Comparison of ENCODE assay signal across 12 cellular contexts in the genomic region with DNA sequence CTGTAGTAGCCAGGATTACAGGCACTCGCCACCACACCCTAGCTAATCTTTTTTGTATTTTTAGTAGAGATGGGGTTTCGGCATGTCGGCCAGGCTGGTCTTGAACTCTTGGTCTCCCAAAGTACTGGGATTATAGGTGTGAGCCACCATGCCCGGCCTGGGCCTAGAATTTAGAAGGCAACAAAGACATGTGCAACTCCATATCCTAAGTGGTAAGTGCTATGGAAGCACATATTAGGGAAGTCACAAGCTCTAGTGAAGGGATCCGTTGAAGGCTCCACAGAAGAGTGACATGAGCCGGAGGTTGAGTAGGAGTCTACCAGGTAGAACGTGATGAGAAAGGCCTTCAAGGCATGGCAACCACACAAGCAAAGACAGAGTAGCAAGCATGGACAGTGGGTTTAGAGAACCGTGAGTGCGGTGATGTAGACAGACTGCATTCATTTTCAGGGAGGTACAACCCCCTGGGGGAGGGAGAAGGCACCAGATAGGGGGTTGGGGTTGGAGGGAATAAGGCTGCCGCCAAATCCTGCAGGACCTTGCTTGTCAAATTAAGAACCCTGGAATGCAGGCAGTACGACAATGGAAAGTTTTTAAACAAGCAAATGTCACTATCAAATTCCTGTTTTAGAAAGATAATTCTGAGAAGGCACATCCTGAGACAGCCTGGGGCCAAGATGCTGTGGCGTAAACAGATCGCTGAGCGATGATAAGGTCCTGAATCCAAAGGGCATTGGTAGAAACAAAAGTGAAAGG. TPM values are rescaled to one million over a fixed set of nuclear protein-coding genes. Genes with fewer than 3 reads are reported as not detected.
DNase-seq lines count a peak whose midpoint lies in the region; ATAC-seq and TF ChIP-seq lines count a peak whose summit lies in the region.
"Had no signal": no experiment of that assay in that cellular context is flagged by ENCODE, and none has a peak within 500 bp of the region (broad histone marks: within the 10 kb centered on the region; RNA-seq: fewer than 3 reads in every experiment).

No MANE protein-coding gene starts in this region.

- no peak overlapping the region for H3K9ac ChIP-seq in liver (ENCODE audit: low read depth in 1 of 2, low read length in 2 of 2)

- H3K4me1 ChIP-seq in liver (ENCODE audit: control insufficient read depth in 4 of 4, insufficient read depth in 4 of 4, low read length in 3 of 4) (peaks cover 0 to 7% (median 2%) of the 10 kb centered on the region in 4 donors), thymus (ENCODE audit: control insufficient read depth, insufficient read depth, low read length) (peaks cover 10% of the 10 kb centered on the region), ovary (ENCODE audit: insufficient read depth) (peaks cover 5% of the 10 kb centered on the region)

- H3K36me3 ChIP-seq in liver (ENCODE audit: control insufficient read depth in 4 of 4, insufficient read depth in 3 of 4, low read depth in 1 of 4, low read length in 3 of 4) = no peaks in the 10 kb centered on the region
- H3K36me3 ChIP-seq in thymus (ENCODE audit: control insufficient read depth, insufficient read depth) = no peaks in the 10 kb centered on the region
- no peaks in the 10 kb centered on the region for H3K36me3 ChIP-seq in ovary
- H3K36me3 ChIP-seq in WERI-Rb-1 = no peaks in the 10 kb centered on the region

- H3K27ac Mint-ChIP-seq in endothelial cell (ENCODE audit: unreplicated experiment) = peak overlapping the region; percentile 62
- H3K27ac Mint-ChIP-seq: activated naive CD8-positive, alpha-beta T cell treated with anti-CD3 and anti-CD28 coated beads, Interleukin-2, amount 50 U/mL, for 24 hours had no signal

- H3K9me3 Mint-ChIP-seq in endothelial cell (ENCODE audit: unreplicated experiment) = no peaks in the 10 kb centered on the region
- H3K9me3 Mint-ChIP-seq: activated naive CD8-positive, alpha-beta T cell treated with anti-CD3 and anti-CD28 coated beads, Interleukin-2, amount 50 U/mL, for 24 hours had no signal

- H3K4me1 Mint-ChIP-seq in endothelial cell (ENCODE audit: unreplicated experiment) = peaks cover 78% of the 10 kb centered on the region

- H3K27me3 Mint-ChIP-seq in endothelial cell (ENCODE audit: unreplicated experiment) = peaks cover 4% of the 10 kb centered on the region
- H3K27me3 Mint-ChIP-seq: activated naive CD8-positive, alpha-beta T cell treated with anti-CD3 and anti-CD28 coated beads, Interleukin-2, amount 50 U/mL, for 24 hours had no signal

- H3K4me3 ChIP-seq in liver (ENCODE audit: low read depth in 1 of 3, low read length in 3 of 3) = peak overlapping the region; percentile 46 to 65 (median 56)
- H3K4me3 ChIP-seq in thymus (ENCODE audit: low read length) = no peak overlapping the region
- no peak overlapping the region for H3K4me3 ChIP-seq in ovary
- no peak overlapping the region for H3K4me3 ChIP-seq in WERI-Rb-1 (ENCODE audit: low read depth, low read length)
- H3K4me3 ChIP-seq: PC-9 had no signal

- no peak overlapping the region for H3K4me3 Mint-ChIP-seq in endothelial cell (ENCODE audit: unreplicated experiment)
- H3K4me3 Mint-ChIP-seq: activated naive CD8-positive, alpha-beta T cell treated with anti-CD3 and anti-CD28 coated beads, Interleukin-2, amount 50 U/mL, for 24 hours had no signal

- no peak for TF ChIP-seq EP300 in ovary (IDR thresholded peaks at IDR 0.05)

- ATAC-seq in GM21360 (IDR thresholded peaks at IDR 0.05; ENCODE audit: unreplicated experiment) = no peak
- ATAC-seq: activated naive CD8-positive, alpha-beta T cell treated with anti-CD3 and anti-CD28 coated beads, Interleukin-2, amount 50 U/mL, for 24 hours; stimulated activated naive CD8-positive, alpha-beta T cell treated with anti-CD3 and anti-CD28 coated beads, Interleukin-15, Interleukin-2, amounts not matched to agents 100 U/mL and 50 U/mL, for 24 hours had no signal

- H3K9me3 ChIP-seq in liver (ENCODE audit: control insufficient read depth in 4 of 4, low read length in 3 of 4) (no peaks in the 10 kb centered on the region), thymus (ENCODE audit: control insufficient read depth) (no peaks in the 10 kb centered on the region), ovary (no peaks in the 10 kb centered on the region), WERI-Rb-1 (ENCODE audit: severe bottlenecking) (no peaks in the 10 kb centered on the region)

- no peak overlapping the region for H3K27ac ChIP-seq in liver (ENCODE audit: low read depth in 1 of 2, low read length in 2 of 2)
- H3K27ac ChIP-seq in thymus (ENCODE audit: low read depth) = peak overlapping the region; percentile 4
- H3K27ac ChIP-seq in ovary = no peak overlapping the region
- H3K27ac ChIP-seq in WERI-Rb-1 = no peak overlapping the region
- H3K27ac ChIP-seq: PC-9 had no signal

- peak; percentile 41 for DNase-seq in OCI-M2 (lab: John Stamatoyannopoulos, UW; ENCODE audit: unreplicated experiment)
- DNase-seq in endothelial cell (ENCODE audit: low spot score) = no peak
- no peak for DNase-seq in NAMALWA (ENCODE audit: low spot score)
- no peak for DNase-seq in ovary
- no peak for DNase-seq in WERI-Rb-1
- DNase-seq: activated naive CD8-positive, alpha-beta T cell treated with anti-CD3 and anti-CD28 coated beads, Interleukin-2, amount 50 U/mL, for 24 hours; PC-9; stimulated activated CD4-positive, alpha-beta T cell treated with anti-CD3 and anti-CD28 coated beads, Interleukin-4, amount 100 ng/mL, for 1 hour; stimulated activated naive CD8-positive, alpha-beta T cell treated with anti-CD3 and anti-CD28 coated beads, Interleukin-15, Interleukin-2, amounts not matched to agents 100 U/mL and 50 U/mL, for 24 hours had no signal

- no peaks in the 10 kb centered on the region for H3K27me3 ChIP-seq in liver (ENCODE audit: control insufficient read depth in 4 of 4, insufficient read depth in 4 of 4, low read length in 3 of 4)
- H3K27me3 ChIP-seq in thymus (ENCODE audit: control insufficient read depth, insufficient read depth) = no peaks in the 10 kb centered on the region
- H3K27me3 ChIP-seq in ovary = no peaks in the 10 kb centered on the region
- H3K27me3 ChIP-seq in WERI-Rb-1 (ENCODE audit: insufficient read depth, low read depth, severe bottlenecking) = no peaks in the 10 kb centered on the region

- 80% methylated on average over 14 of the region's 14 CpGs for WGBS in liver
- 92% methylated on average over 14 of the region's 14 CpGs for WGBS in thymus
- WGBS in ovary, 3 donors = 78 to 83% (median 80%) methylated on average over 14 of the region's 14 CpGs

- H3K36me3 Mint-ChIP-seq in endothelial cell (ENCODE audit: low read depth, unreplicated experiment) = peaks cover 29% of the 10 kb centered on the region

- peak in 1 of 2 donors; percentile 34 for TF ChIP-seq RAD21 in liver (IDR thresholded peaks at IDR 0.05)

- no peak for TF ChIP-seq CTCF in endothelial cell (IDR thresholded peaks at IDR 0.05; ENCODE audit: unreplicated experiment)
- TF ChIP-seq CTCF in liver (IDR thresholded peaks at IDR 0.05; ENCODE audit: low read depth, low read length, missing input control) = no peak
- no peak for TF ChIP-seq CTCF in ovary (IDR thresholded peaks at IDR 0.05)
- TF ChIP-seq CTCF in WERI-Rb-1 (IDR thresholded peaks at IDR 0.05; ENCODE audit: low read depth, low read length) = no peak

- TF ChIP-seq POLR2A in ovary (IDR thresholded peaks at IDR 0.05) = no peak

- intact Hi-C loops in ovary (cut with DNase I) = no loop called here

TF ChIP-seq in liver, 16 proteins besides CTCF, POLR2A, EP300 and RAD21:
- TF ChIP-seq EGR1 (IDR thresholded peaks at IDR 0.05; ENCODE audit: low read depth in 2 of 2) = no peak
- no peak for TF ChIP-seq JUND (IDR thresholded peaks at IDR 0.05)
- peak in 1 of 2 donors; percentile 16 for TF ChIP-seq RXRA (IDR thresholded peaks at IDR 0.05)
- TF ChIP-seq HNF4A (conservative IDR thresholded peaks at IDR 0.05) = peak; percentile 46 to 69
- peak; percentile 30 for TF ChIP-seq HNF4G (IDR thresholded peaks at IDR 0.05)

RNA-seq across cellular contexts. Expression of a gene that starts 50.2 kb away (rescaled TPM):
- total RNA-seq in endothelial cell (ENCODE audit: unreplicated experiment) (102 TPM), liver (1 to 10 TPM; 3.1 to 8.0 TPM), ovary (10 to 100 TPM in 1 of 7 donors, 1 to 10 TPM in 6; 4.4 to 35.3 (median 9.6) TPM)
- polyA plus RNA-seq in liver (1 to 10 TPM; 1.6 to 2.9 TPM), thymus (8.2 TPM), ovary (10 to 100 TPM in 1 of 2 donors, 1 to 10 TPM in 1; 4.5 to 11.8 TPM)

Comparison
In these comparisons a context has a peak if more than half of its experiments do, and no peak if none do; other contexts are left out.
1. H3K4me3 ChIP-seq: peak in liver (3 of 3); none in thymus (single experiment), ovary (single experiment) and WERI-Rb-1 (single experiment).